In genomic region chr21:43782741-43783700, GRCh38 we compare ENCODE assay signal across 10 cellular contexts. TPM values are rescaled to one million over a fixed set of nuclear protein-coding genes. Genes with fewer than 3 reads are reported as not detected.
A peak's percentile ranks its signal among the peaks of the same experiment; 100 is the strongest.
DNase-seq lines count a peak whose midpoint lies in the region; ATAC-seq and TF ChIP-seq lines count a peak whose summit lies in the region.
"Had no signal": no experiment of that assay in that cellular context is flagged by ENCODE, and none has a peak within 500 bp of the region (broad histone marks: within the 10 kb centered on the region; RNA-seq: fewer than 3 reads in every experiment).

No MANE protein-coding gene starts in this region.

- no peaks in the 10 kb centered on the region for H3K27me3 ChIP-seq in BLaER1 treated with 17β-estradiol and CSF1 and Interleukin-3, amounts not matched to agents 10 nM and 100 nM
- no peaks in the 10 kb centered on the region for H3K27me3 ChIP-seq in lower lobe of right lung (ENCODE audit: low read depth)

- no peaks in the 10 kb centered on the region for H3K36me3 Mint-ChIP-seq in activated naive CD8-positive, alpha-beta T cell treated with anti-CD3 and anti-CD28 coated beads for 36 hours
- no peaks in the 10 kb centered on the region for H3K36me3 Mint-ChIP-seq in stimulated activated memory B cell treated with anti-CD40 and anti-IgM and Interleukin-4, amounts not matched to agents 10 μg/mL and 1 μg/mL and 100 μg/mL, for 72 hours

- H3K9ac ChIP-seq in BLaER1 treated with 17β-estradiol and CSF1 and Interleukin-3, amounts not matched to agents 10 nM and 100 nM, result 0 out of 22 replicates have a peak overlapping the region, but pooled peaks of 1 of the 11 experiments have one; percentile 22

- H3K9me3 ChIP-seq in BLaER1 treated with 17β-estradiol and CSF1 and Interleukin-3, amounts not matched to agents 10 nM and 100 nM (replicated peaks in 1 of 11), result no peaks in the 10 kb centered on the region
- no peaks in the 10 kb centered on the region for H3K9me3 ChIP-seq in lower lobe of right lung

- DNase-seq in LoVo (ENCODE audit: low spot score), result peak; percentile 25
- DNase-seq in activated naive CD8-positive, alpha-beta T cell treated with anti-CD3 and anti-CD28 coated beads for 36 hours, result no peak
- DNase-seq in lower lobe of right lung, result no peak
- DNase-seq in cerebellar nuclear complex (lab: John Stamatoyannopoulos, UW), result no peak
- no peak for DNase-seq in NCI-H510A treated with DMSO at 0.1 percent for 48 hours (lab: John Stamatoyannopoulos, UW)
- DNase-seq: caudate nucleus, NCI-H146 had no signal

- H3K36me3 ChIP-seq in BLaER1 treated with 17β-estradiol and CSF1 and Interleukin-3, amounts not matched to agents 10 nM and 100 nM, result no peaks in the 10 kb centered on the region
- no peaks in the 10 kb centered on the region for H3K36me3 ChIP-seq in lower lobe of right lung

- H3K4me1 Mint-ChIP-seq in activated naive CD8-positive, alpha-beta T cell treated with anti-CD3 and anti-CD28 coated beads for 36 hours, result peaks cover 32% of the 10 kb centered on the region
- peaks cover 30% of the 10 kb centered on the region for H3K4me1 Mint-ChIP-seq in stimulated activated memory B cell treated with anti-CD40 and anti-IgM and Interleukin-4, amounts not matched to agents 10 μg/mL and 1 μg/mL and 100 μg/mL, for 72 hours

- H3K4me1 ChIP-seq in BLaER1 treated with 17β-estradiol and CSF1 and Interleukin-3, amounts not matched to agents 10 nM and 100 nM, result peaks cover 36 to 67% (median 42%) of the 10 kb centered on the region in 10 experiments
- H3K4me1 ChIP-seq in lower lobe of right lung, result peaks cover 11% of the 10 kb centered on the region

- peak; percentile 75 to 84 for ATAC-seq in lower lobe of right lung
- no peak for ATAC-seq in stimulated activated memory B cell treated with anti-CD40 and anti-IgM and Interleukin-4, amounts not matched to agents 10 μg/mL and 1 μg/mL and 100 μg/mL, for 72 hours

- peak overlapping the region; percentile 71 to 96 (median 79) for H3K4me2 ChIP-seq in BLaER1 treated with 17β-estradiol and CSF1 and Interleukin-3, amounts not matched to agents 10 nM and 100 nM

- H3K4me3 ChIP-seq in BLaER1 treated with 17β-estradiol and CSF1 and Interleukin-3, amounts not matched to agents 10 nM and 100 nM, result no peak overlapping the region
- H3K4me3 ChIP-seq in lower lobe of right lung, result no peak overlapping the region

- no peaks in the 10 kb centered on the region for H4K20me1 ChIP-seq in BLaER1 treated with 17β-estradiol and CSF1 and Interleukin-3, amounts not matched to agents 10 nM and 100 nM

- no peaks in the 10 kb centered on the region for H3K9me3 Mint-ChIP-seq in activated naive CD8-positive, alpha-beta T cell treated with anti-CD3 and anti-CD28 coated beads for 36 hours
- H3K9me3 Mint-ChIP-seq in stimulated activated memory B cell treated with anti-CD40 and anti-IgM and Interleukin-4, amounts not matched to agents 10 μg/mL and 1 μg/mL and 100 μg/mL, for 72 hours, result no peaks in the 10 kb centered on the region
- H3K9me3 Mint-ChIP-seq: nephron had no signal

- H3K27ac Mint-ChIP-seq in activated naive CD8-positive, alpha-beta T cell treated with anti-CD3 and anti-CD28 coated beads for 36 hours, result peak overlapping the region; percentile 92
- H3K27ac Mint-ChIP-seq in stimulated activated memory B cell treated with anti-CD40 and anti-IgM and Interleukin-4, amounts not matched to agents 10 μg/mL and 1 μg/mL and 100 μg/mL, for 72 hours, result no peak overlapping the region
- H3K27ac Mint-ChIP-seq: nephron had no signal

- peak overlapping the region; percentile 10 for H3K4me3 Mint-ChIP-seq in activated naive CD8-positive, alpha-beta T cell treated with anti-CD3 and anti-CD28 coated beads for 36 hours
- H3K4me3 Mint-ChIP-seq in stimulated activated memory B cell treated with anti-CD40 and anti-IgM and Interleukin-4, amounts not matched to agents 10 μg/mL and 1 μg/mL and 100 μg/mL, for 72 hours, result no peak overlapping the region
- H3K4me3 Mint-ChIP-seq: nephron had no signal

- TF ChIP-seq CTCF in lower lobe of right lung (IDR thresholded peaks at IDR 0.05), result no peak

- no peaks in the 10 kb centered on the region for H3K27me3 Mint-ChIP-seq in activated naive CD8-positive, alpha-beta T cell treated with anti-CD3 and anti-CD28 coated beads for 36 hours
- no peaks in the 10 kb centered on the region for H3K27me3 Mint-ChIP-seq in stimulated activated memory B cell treated with anti-CD40 and anti-IgM and Interleukin-4, amounts not matched to agents 10 μg/mL and 1 μg/mL and 100 μg/mL, for 72 hours

- peak overlapping the region in 2 of 11 experiments; percentile 24 to 55; a peak in 3 of 22 replicates for H3K27ac ChIP-seq in BLaER1 treated with 17β-estradiol and CSF1 and Interleukin-3, amounts not matched to agents 10 nM and 100 nM
- H3K27ac ChIP-seq in lower lobe of right lung, result peak overlapping the region; percentile 58

- intact Hi-C loops in lower lobe of right lung (cut with DNase I), result no loop called here

RNA-seq across cellular contexts. Expression of gene RRP1, which starts 6.4 kb away (rescaled TPM):
- 10 to 100 TPM; 89.4 to 90.7 TPM for total RNA-seq in activated naive CD8-positive, alpha-beta T cell treated with anti-CD3 and anti-CD28 coated beads for 36 hours
- 13.6 TPM for total RNA-seq in lower lobe of right lung

RNA-seq across cellular contexts. Expression of gene CSTB, which starts 6.9 kb away (rescaled TPM):
- 10 to 100 TPM; 33.6 to 35.1 TPM for total RNA-seq in activated naive CD8-positive, alpha-beta T cell treated with anti-CD3 and anti-CD28 coated beads for 36 hours
- total RNA-seq in lower lobe of right lung, result 154 TPM
